In genomic region chr17:28643979-28644781, GRCh38 we compare ENCODE assay signal across 1 cellular context.
TF ChIP-seq lines count a peak whose summit lies in the region.

No MANE protein-coding gene starts in this region.

TF ChIP-seq in GM23338, 12 proteins besides CTCF, POLR2A, EP300 and RAD21 (continued from another document):
- TF ChIP-seq EZH2 (IDR thresholded peaks at IDR 0.05; ENCODE audit: low read depth, unreplicated experiment) (no peak), ZNF462 (CRISPR knock-in tag; IDR thresholded peaks at IDR 0.05) (no peak)
